Comparison of ENCODE assay signal across 1 cellular context in the genomic region with DNA sequence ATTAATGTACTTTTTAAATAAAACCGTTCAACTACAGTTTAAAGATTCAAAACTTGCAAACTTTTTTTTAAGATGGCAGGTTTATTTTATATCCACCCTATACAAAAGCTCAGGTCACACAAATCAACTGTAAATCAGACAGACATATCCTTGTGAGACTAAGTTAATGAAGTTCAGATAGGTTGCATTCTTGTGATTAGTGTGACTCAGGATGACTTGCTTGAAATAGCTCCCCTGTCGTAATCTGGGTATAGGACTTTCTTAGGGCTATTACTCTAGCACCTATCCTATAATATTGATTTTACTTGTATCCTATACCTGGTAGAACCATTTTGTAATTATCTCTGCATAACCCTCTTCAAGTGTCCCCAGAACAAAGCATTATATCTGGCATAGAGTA.
TF ChIP-seq lines count a peak whose summit lies in the region.

No MANE protein-coding gene starts in this region.

TF ChIP-seq in HepG2, 621 proteins besides CTCF, POLR2A, EP300 and RAD21:
- no peak for TF ChIP-seq JUNB (CRISPR knock-in tag; IDR thresholded peaks at IDR 0.05; ENCODE audit: borderline replicate concordance)
- TF ChIP-seq NFE2L2 (IDR thresholded peaks at IDR 0.05; ENCODE audit: low read length): 0 out of 2 replicates have a peak, but pooled peaks have one; percentile 7
TF ChIP-seq in HepG2: peak in this region for 1.
